Comparison of ENCODE assay signal across 17 cellular contexts in the genomic region with DNA sequence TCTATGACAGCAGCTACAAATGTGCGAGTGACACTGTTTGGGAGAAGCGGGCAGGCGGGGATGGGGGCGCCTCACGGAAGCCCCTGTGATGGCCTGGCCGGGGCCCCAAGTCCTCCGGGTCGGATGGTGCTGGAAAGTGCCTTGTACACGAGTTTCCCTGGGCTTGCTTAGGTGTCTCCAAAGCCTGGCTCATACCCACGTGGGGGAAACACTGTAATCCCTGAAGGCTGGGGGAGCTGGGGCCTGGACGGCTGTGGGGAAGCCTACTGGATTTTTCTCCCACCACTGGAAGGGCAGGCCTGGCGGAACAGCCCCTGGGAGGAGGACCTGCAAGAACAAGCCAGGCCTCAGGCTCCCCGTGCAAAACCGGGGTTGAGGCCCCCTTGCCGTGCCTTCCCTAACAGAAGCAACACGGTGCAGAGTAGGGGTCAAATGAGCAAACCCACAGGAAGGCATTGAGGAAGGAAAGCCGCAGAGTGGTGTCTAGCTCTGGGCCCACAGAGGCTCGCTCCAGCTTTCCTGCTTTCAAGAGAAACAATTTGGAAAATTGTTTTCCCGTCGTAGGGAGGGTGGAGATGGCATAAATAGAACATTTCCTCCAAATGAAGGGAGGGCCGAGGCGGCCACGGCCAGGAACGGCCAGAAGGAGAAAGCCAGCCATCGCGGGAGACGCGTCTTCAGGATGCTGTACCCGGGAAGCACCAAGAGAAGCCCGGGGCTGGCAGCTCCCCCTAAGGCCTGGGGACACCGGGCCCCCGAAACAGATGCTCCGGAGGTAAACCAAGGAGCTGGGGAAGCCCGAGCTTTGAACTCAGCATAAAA.
"Had no signal": no experiment of that assay in that cellular context is flagged by ENCODE, and none has a peak within 500 bp of the region (broad histone marks: within the 10 kb centered on the region; RNA-seq: fewer than 3 reads in every experiment).

No MANE protein-coding gene starts in this region.

- H3K36me3 ChIP-seq: heart left ventricle, right atrium auricular region, tibial nerve, upper lobe of right lung, vagina had no signal

- H3K9me3 ChIP-seq: heart left ventricle, right atrium auricular region, sigmoid colon, testis, upper lobe of right lung, vagina had no signal

- H3K27me3 ChIP-seq: right atrium auricular region, sigmoid colon, testis, vagina had no signal

- ATAC-seq: heart left ventricle; left lobe of liver; naive thymus-derived CD4-positive, alpha-beta T cell; upper lobe of right lung had no signal

- H3K4me1 ChIP-seq: heart left ventricle, right atrium auricular region, testis, upper lobe of right lung, vagina had no signal

- H3K4me3 ChIP-seq: heart left ventricle, right atrium auricular region, sigmoid colon, skin epidermis, testis, tibial nerve, upper lobe of right lung, vagina had no signal

- DNase-seq: foreskin melanocyte; heart left ventricle; hippocampal formation; kidney glomerular epithelial cell; mammary epithelial cell; naive thymus-derived CD4-positive, alpha-beta T cell; nephron progenitor cell; sigmoid colon; stimulated activated CD4-positive, alpha-beta T cell treated with anti-CD3 and anti-CD28 coated beads, Interleukin-2, amount 100 ng/mL, for 24 hours; stimulated activated naive CD4-positive, alpha-beta T cell treated with Interleukin-2 at 50 U/mL for 16 hours; testis; upper lobe of right lung had no signal

- H3K27ac ChIP-seq: heart left ventricle, right atrium auricular region, sigmoid colon, skin epidermis, testis, tibial nerve, upper lobe of right lung, vagina had no signal
